ENCODE assay signal across 17 cellular contexts in genomic region chr18:58393295-58393694, GRCh38.
"Had no signal": no experiment of that assay in that cellular context is flagged by ENCODE, and none has a peak within 500 bp of the region (broad histone marks: within the 10 kb centered on the region; RNA-seq: fewer than 3 reads in every experiment).

No MANE protein-coding gene starts in this region.

- H3K27me3 ChIP-seq: tibial nerve had no signal

- DNase-seq: activated CD4-positive, alpha-beta T cell treated with anti-CD3 and anti-CD28 coated beads for 4 hours; activated CD8-positive, alpha-beta T cell treated with anti-CD3 and anti-CD28 coated beads for 36 hours; activated gamma-delta T cell; activated T-cell treated with anti-CD3 and anti-CD28 coated beads, Interleukin-2, amount 50 U/mL, for 4 hours; effector CD4-positive, alpha-beta T cell; left ventricle myocardium superior; mesenchymal stem cell; psoas muscle; stimulated activated CD4-positive, alpha-beta T cell treated with anti-CD3 and anti-CD28 coated beads, Interleukin-12 subunit alpha, Interleukin-12 subunit beta, amount 100 ng/mL, for 4 hours had no signal

- H3K27ac ChIP-seq: psoas muscle had no signal

- FAIRE-seq: colon, frontal cortex, keratinocyte had no signal

- H3K36me3 Mint-ChIP-seq: activated naive CD4-positive, alpha-beta T cell treated with anti-CD3 and anti-CD28 coated beads, Interleukin-2, amount 50 U/mL, for 72 hours had no signal

- H3K9me3 ChIP-seq: psoas muscle, tibial nerve had no signal

- H3K9me3 Mint-ChIP-seq: activated CD8-positive, alpha-beta T cell treated with anti-CD3 and anti-CD28 coated beads for 36 hours; activated naive CD4-positive, alpha-beta T cell treated with anti-CD3 and anti-CD28 coated beads, Interleukin-2, amount 50 U/mL, for 72 hours; activated T-cell treated with anti-CD3 and anti-CD28 coated beads, Interleukin-2, amount 50 U/mL, for 4 hours; neural crest cell; stimulated activated memory B cell treated with anti-CD40 and anti-IgM and Interleukin-4, amounts not matched to agents 10 μg/mL and 1 μg/mL and 100 μg/mL, for 72 hours; T-helper 1 cell treated with Interleukin-12 subunit alpha and Interleukin-12 subunit beta and Interleukin-4 antibody, amounts not matched to agents 30 μg/mL and 1 μg/mL, for 36 hours had no signal

- H3K4me3 ChIP-seq: psoas muscle, tibial nerve had no signal

- H3K27me3 Mint-ChIP-seq: activated CD8-positive, alpha-beta T cell treated with anti-CD3 and anti-CD28 coated beads for 36 hours; stimulated activated memory B cell treated with anti-CD40 and anti-IgM and Interleukin-4, amounts not matched to agents 10 μg/mL and 1 μg/mL and 100 μg/mL, for 72 hours had no signal

- H3K27ac Mint-ChIP-seq: activated CD8-positive, alpha-beta T cell treated with anti-CD3 and anti-CD28 coated beads for 36 hours; activated naive CD4-positive, alpha-beta T cell treated with anti-CD3 and anti-CD28 coated beads, Interleukin-2, amount 50 U/mL, for 72 hours; stimulated activated memory B cell treated with anti-CD40 and anti-IgM and Interleukin-4, amounts not matched to agents 10 μg/mL and 1 μg/mL and 100 μg/mL, for 72 hours; T-helper 1 cell treated with Interleukin-12 subunit alpha and Interleukin-12 subunit beta and Interleukin-4 antibody, amounts not matched to agents 30 μg/mL and 1 μg/mL, for 36 hours had no signal

- H3K4me3 Mint-ChIP-seq: activated CD8-positive, alpha-beta T cell treated with anti-CD3 and anti-CD28 coated beads for 36 hours; activated T-cell treated with anti-CD3 and anti-CD28 coated beads, Interleukin-2, amount 50 U/mL, for 4 hours; neural crest cell; stimulated activated memory B cell treated with anti-CD40 and anti-IgM and Interleukin-4, amounts not matched to agents 10 μg/mL and 1 μg/mL and 100 μg/mL, for 72 hours; T-helper 1 cell treated with Interleukin-12 subunit alpha and Interleukin-12 subunit beta and Interleukin-4 antibody, amounts not matched to agents 30 μg/mL and 1 μg/mL, for 36 hours had no signal

- ATAC-seq: activated CD8-positive, alpha-beta T cell treated with anti-CD3 and anti-CD28 coated beads for 36 hours; activated naive CD4-positive, alpha-beta T cell treated with anti-CD3 and anti-CD28 coated beads, Interleukin-2, amount 50 U/mL, for 72 hours; psoas muscle; stimulated activated memory B cell treated with anti-CD40 and anti-IgM and Interleukin-4, amounts not matched to agents 10 μg/mL and 1 μg/mL and 100 μg/mL, for 72 hours had no signal
